ENCODE assay signal across 1 cellular context in genomic region chr17:80454557-80455327, GRCh38.
A peak's percentile ranks its signal among the peaks of the same experiment; 100 is the strongest.
TF ChIP-seq lines count a peak whose summit lies in the region.

No MANE protein-coding gene starts in this region.

TF ChIP-seq in HepG2, 621 proteins besides CTCF, POLR2A, EP300 and RAD21 (continued from another document and continues in another):
- peak; percentile 96 for TF ChIP-seq ZGPAT (CRISPR knock-in tag; IDR thresholded peaks at IDR 0.05)
- no peak for TF ChIP-seq ZNF7 (CRISPR knock-in tag; IDR thresholded peaks at IDR 0.05)
- no peak for TF ChIP-seq HMG20A (CRISPR knock-in tag; IDR thresholded peaks at IDR 0.05; ENCODE audit: borderline replicate concordance)
- TF ChIP-seq ZBTB46 (CRISPR knock-in tag; IDR thresholded peaks at IDR 0.05; ENCODE audit: borderline replicate concordance) = no peak
- no peak for TF ChIP-seq ZNF24 (IDR thresholded peaks at IDR 0.05)
- TF ChIP-seq PHF5A (CRISPR knock-in tag; IDR thresholded peaks at IDR 0.05; ENCODE audit: low read depth, unreplicated experiment) = peak; percentile 87
- TF ChIP-seq REST (IDR thresholded peaks at IDR 0.05; ENCODE audit: borderline replicate concordance in 1 of 2, low read depth in 1 of 2, low read length in 2 of 2) = no peak; a peak in 1 of 4 replicates
- TF ChIP-seq ZNF496 (CRISPR knock-in tag; IDR thresholded peaks at IDR 0.05; ENCODE audit: insufficient replicate concordance) = no peak
- no peak for TF ChIP-seq PAF1 (CRISPR knock-in tag; IDR thresholded peaks at IDR 0.05)
- TF ChIP-seq ZNF276 (CRISPR knock-in tag; IDR thresholded peaks at IDR 0.05; ENCODE audit: low read depth) = 0 out of 2 replicates have a peak, but pooled peaks have one; percentile 60
- TF ChIP-seq THRA (CRISPR knock-in tag; IDR thresholded peaks at IDR 0.05; ENCODE audit: borderline replicate concordance) = peak; percentile 78
- peak; percentile 71 for TF ChIP-seq WIZ (CRISPR knock-in tag; IDR thresholded peaks at IDR 0.05)
- TF ChIP-seq IKZF1 (IDR thresholded peaks at IDR 0.05) = no peak
- peak; percentile 90 for TF ChIP-seq POLR2G (IDR thresholded peaks at IDR 0.05; ENCODE audit: low read depth, low read length)
- TF ChIP-seq SIX4 (CRISPR knock-in tag; IDR thresholded peaks at IDR 0.05) = no peak
- peak; percentile 26; the same call in 1 of the 2 replicates for TF ChIP-seq GZF1 (CRISPR knock-in tag; IDR thresholded peaks at IDR 0.05)
- TF ChIP-seq KDM5B (CRISPR knock-in tag; IDR thresholded peaks at IDR 0.05; ENCODE audit: borderline replicate concordance) = peak; percentile 100
- peak; percentile 51; the same call in 1 of the 2 replicates for TF ChIP-seq MAF1 (CRISPR knock-in tag; IDR thresholded peaks at IDR 0.05; ENCODE audit: borderline replicate concordance)
- TF ChIP-seq LCORL (IDR thresholded peaks at IDR 0.05) = no peak
- peak; percentile 37 for TF ChIP-seq LCORL (CRISPR knock-in tag; IDR thresholded peaks at IDR 0.05)
- peak; percentile 82; the same call in 1 of the 2 replicates for TF ChIP-seq KLF15 (CRISPR knock-in tag; IDR thresholded peaks at IDR 0.05; ENCODE audit: borderline replicate concordance)
- TF ChIP-seq ZNF639 (CRISPR knock-in tag; conservative IDR thresholded peaks at IDR 0.05) = peak; percentile 72; the same call in 1 of the 2 replicates
- TF ChIP-seq MTERF4 (CRISPR knock-in tag; IDR thresholded peaks at IDR 0.05) = peak; percentile 80; the same call in 1 of the 2 replicates
- TF ChIP-seq RNF2 (conservative IDR thresholded peaks at IDR 0.05; ENCODE audit: low read depth) = peak; percentile 99
- no peak; the same call in 1 of the 2 replicates for TF ChIP-seq U2AF2 (IDR thresholded peaks at IDR 0.05; ENCODE audit: low read depth, low read length)
- no peak for TF ChIP-seq NFKBIZ (CRISPR knock-in tag; IDR thresholded peaks at IDR 0.05)
- TF ChIP-seq EZH2 (conservative IDR thresholded peaks at IDR 0.05; ENCODE audit: low read depth, low read length) = no peak
- TF ChIP-seq CCAR2 (optimal IDR thresholded peaks at IDR 0.05; ENCODE audit: low read depth, low read length) = no peak
- TF ChIP-seq ZNF274 (CRISPR knock-in tag; IDR thresholded peaks at IDR 0.05) = peak; percentile 81
- TF ChIP-seq ZNF609 (CRISPR knock-in tag; IDR thresholded peaks at IDR 0.05; ENCODE audit: borderline replicate concordance) = peak; percentile 68
- TF ChIP-seq MEIS1 (CRISPR knock-in tag; IDR thresholded peaks at IDR 0.05; ENCODE audit: borderline replicate concordance) = no peak; the same call in 1 of the 2 replicates
- no peak for TF ChIP-seq ZBTB7A (CRISPR knock-in tag; IDR thresholded peaks at IDR 0.05)
- TF ChIP-seq ZBTB44 (CRISPR knock-in tag; IDR thresholded peaks at IDR 0.05) = no peak
- peak; percentile 95 for TF ChIP-seq ZNF235 (CRISPR knock-in tag; IDR thresholded peaks at IDR 0.05; ENCODE audit: borderline replicate concordance)
- peak; percentile 88; the same call in 1 of the 2 replicates for TF ChIP-seq ZNF580 (CRISPR knock-in tag; IDR thresholded peaks at IDR 0.05; ENCODE audit: borderline replicate concordance, low read depth)
- no peak; the same call in 1 of the 2 replicates for TF ChIP-seq GATA4 (IDR thresholded peaks at IDR 0.05; ENCODE audit: borderline replicate concordance, low read depth)
- no peak; the same call in 1 of the 2 replicates for TF ChIP-seq PITX1 (CRISPR knock-in tag; IDR thresholded peaks at IDR 0.05)
- peak; percentile 70 for TF ChIP-seq ZSCAN9 (CRISPR knock-in tag; IDR thresholded peaks at IDR 0.05; ENCODE audit: borderline replicate concordance)
- TF ChIP-seq ZNF12 (CRISPR knock-in tag; IDR thresholded peaks at IDR 0.05) = peak; percentile 59; the same call in 1 of the 2 replicates
- TF ChIP-seq SRSF4 (IDR thresholded peaks at IDR 0.05; ENCODE audit: low read depth, low read length, poor library complexity, severe bottlenecking) = no peak
